ENCODE assay signal across 16 cellular contexts in the genomic region with DNA sequence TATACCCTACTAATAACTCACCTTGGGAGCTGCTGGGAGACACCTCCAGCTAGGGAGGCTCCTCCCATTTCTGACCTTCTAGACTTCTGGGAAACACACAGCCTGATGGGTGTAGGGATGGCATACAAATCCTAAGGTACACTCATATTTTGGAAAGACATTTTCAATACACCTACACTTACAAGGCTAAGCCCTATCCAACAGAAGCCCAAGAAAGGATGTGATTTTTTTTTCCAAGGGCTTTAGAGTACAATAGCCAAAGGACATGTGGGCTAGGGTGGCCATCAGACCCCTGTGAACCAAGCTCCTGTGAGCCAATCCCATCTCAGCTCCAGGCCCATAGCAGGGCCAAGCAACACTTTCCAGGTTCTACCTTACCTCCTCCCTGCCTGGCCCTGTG.
DNase-seq lines count a peak whose midpoint lies in the region; ATAC-seq and TF ChIP-seq lines count a peak whose summit lies in the region.
"Had no signal": no experiment of that assay in that cellular context is flagged by ENCODE, and none has a peak within 500 bp of the region (broad histone marks: within the 10 kb centered on the region; RNA-seq: fewer than 3 reads in every experiment).

No MANE protein-coding gene starts in this region.

- no peak for DNase-seq in activated CD8-positive, alpha-beta T cell treated with anti-CD3 and anti-CD28 coated beads for 36 hours
- DNase-seq in activated CD8-positive, alpha-beta T cell treated with anti-CD3 and anti-CD28 coated beads, Interleukin-2, amount 10 ng/mL, durations not matched to agents 7 days and 5 days, result no peak
- DNase-seq in WTC11 (ENCODE audit: low spot score), result no peak
- no peak for DNase-seq in immature natural killer cell
- DNase-seq in stimulated activated naive B cell treated with anti-CD40 and anti-IgM and Interleukin-4, amounts not matched to agents 10 μg/mL and 1 μg/mL and 100 μg/mL, for 72 hours, result no peak
- no peak for DNase-seq in NCI-H524 (lab: John Stamatoyannopoulos, UW)
- DNase-seq in erythroblast (lab: John Stamatoyannopoulos, UW), result no peak
- DNase-seq in NCI-H2227 treated with DMSO at 0.1 percent for 48 hours (lab: John Stamatoyannopoulos, UW), result no peak
- DNase-seq: CD8-positive, alpha-beta T cell; DMS79; HFFc6; KG1; NCI-H1105 treated with DMSO at 0.1 percent for 48 hours; NCI-H1694; NCI-H2081 treated with DMSO at 0.1 percent for 48 hours; NCI-H524 treated with DMSO at 0.1 percent for 48 hours had no signal

- no peak for TF ChIP-seq POLR2A in erythroblast (IDR thresholded peaks at IDR 0.05; ENCODE audit: low read length)

- peaks cover 47% of the 10 kb centered on the region for H3K36me3 Mint-ChIP-seq in activated CD8-positive, alpha-beta T cell treated with anti-CD3 and anti-CD28 coated beads for 36 hours (ENCODE audit: low read depth)
- peaks cover 49% of the 10 kb centered on the region for H3K36me3 Mint-ChIP-seq in activated CD8-positive, alpha-beta T cell treated with anti-CD3 and anti-CD28 coated beads, Interleukin-2, amount 10 ng/mL, durations not matched to agents 7 days and 5 days (ENCODE audit: low read depth)
- peaks cover 58% of the 10 kb centered on the region for H3K36me3 Mint-ChIP-seq in WTC11
- peaks cover 10 to 30% (median 15%) of the 10 kb centered on the region in 3 donors for H3K36me3 Mint-ChIP-seq in immature natural killer cell
- H3K36me3 Mint-ChIP-seq in stimulated activated naive B cell treated with anti-CD40 and anti-IgM and Interleukin-4, amounts not matched to agents 10 μg/mL and 1 μg/mL and 100 μg/mL, for 72 hours, result peaks cover 49 to 83% of the 10 kb centered on the region in 2 donors

- ATAC-seq in activated CD8-positive, alpha-beta T cell treated with anti-CD3 and anti-CD28 coated beads for 36 hours, result no peak
- no peak for ATAC-seq in activated CD8-positive, alpha-beta T cell treated with anti-CD3 and anti-CD28 coated beads, Interleukin-2, amount 10 ng/mL, durations not matched to agents 7 days and 5 days
- ATAC-seq in WTC11, result no peak
- ATAC-seq in stimulated activated naive B cell treated with anti-CD40 and anti-IgM and Interleukin-4, amounts not matched to agents 10 μg/mL and 1 μg/mL and 100 μg/mL, for 72 hours (replicated peaks), result no peak
- ATAC-seq: CD8-positive, alpha-beta T cell had no signal

- TF ChIP-seq CTCF in activated CD8-positive, alpha-beta T cell treated with anti-CD3 and anti-CD28 coated beads for 36 hours (IDR thresholded peaks at IDR 0.05), result no peak
- TF ChIP-seq CTCF in WTC11 (IDR thresholded peaks at IDR 0.05), result no peak

- H3K27me3 Mint-ChIP-seq in activated CD8-positive, alpha-beta T cell treated with anti-CD3 and anti-CD28 coated beads for 36 hours, result no peaks in the 10 kb centered on the region
- H3K27me3 Mint-ChIP-seq in activated CD8-positive, alpha-beta T cell treated with anti-CD3 and anti-CD28 coated beads, Interleukin-2, amount 10 ng/mL, durations not matched to agents 7 days and 5 days (ENCODE audit: low read depth), result no peaks in the 10 kb centered on the region
- H3K27me3 Mint-ChIP-seq in WTC11 (ENCODE audit: low read depth) (no peaks in the 10 kb centered on the region), immature natural killer cell (ENCODE audit: low read depth in 3 of 3) (peaks cover 3 to 7% (median 5%) of the 10 kb centered on the region in 3 donors)
- H3K27me3 Mint-ChIP-seq in stimulated activated naive B cell treated with anti-CD40 and anti-IgM and Interleukin-4, amounts not matched to agents 10 μg/mL and 1 μg/mL and 100 μg/mL, for 72 hours, result no peaks in the 10 kb centered on the region

- H3K4me3 Mint-ChIP-seq in activated CD8-positive, alpha-beta T cell treated with anti-CD3 and anti-CD28 coated beads for 36 hours, result no peak overlapping the region
- H3K4me3 Mint-ChIP-seq in activated CD8-positive, alpha-beta T cell treated with anti-CD3 and anti-CD28 coated beads, Interleukin-2, amount 10 ng/mL, durations not matched to agents 7 days and 5 days, result no peak overlapping the region
- H3K4me3 Mint-ChIP-seq in WTC11 (no peak overlapping the region), immature natural killer cell (no peak overlapping the region)
- no peak overlapping the region for H3K4me3 Mint-ChIP-seq in stimulated activated naive B cell treated with anti-CD40 and anti-IgM and Interleukin-4, amounts not matched to agents 10 μg/mL and 1 μg/mL and 100 μg/mL, for 72 hours
- H3K4me3 Mint-ChIP-seq: CD8-positive, alpha-beta T cell; HFFc6 had no signal

- POLR2A ChIA-PET in activated CD8-positive, alpha-beta T cell treated with anti-CD3 and anti-CD28 coated beads for 36 hours (lab: Charles Lee), result no interaction called here
- POLR2A ChIA-PET in activated CD8-positive, alpha-beta T cell treated with anti-CD3 and anti-CD28 coated beads, Interleukin-2, amount 10 ng/mL, durations not matched to agents 7 days and 5 days (lab: Charles Lee), result no interaction called here
- POLR2A ChIA-PET in WTC11 (lab: Charles Lee), result no interaction called here

- intact Hi-C loops in activated CD8-positive, alpha-beta T cell treated with anti-CD3 and anti-CD28 coated beads for 36 hours (cut with micrococcal nuclease), result no loop called here

- no peaks in the 10 kb centered on the region for H3K9me3 Mint-ChIP-seq in activated CD8-positive, alpha-beta T cell treated with anti-CD3 and anti-CD28 coated beads for 36 hours
- H3K9me3 Mint-ChIP-seq in activated CD8-positive, alpha-beta T cell treated with anti-CD3 and anti-CD28 coated beads, Interleukin-2, amount 10 ng/mL, durations not matched to agents 7 days and 5 days (ENCODE audit: insufficient read depth), result no peaks in the 10 kb centered on the region
- H3K9me3 Mint-ChIP-seq in WTC11 (no peaks in the 10 kb centered on the region), immature natural killer cell (no peaks in the 10 kb centered on the region)
- H3K9me3 Mint-ChIP-seq in stimulated activated naive B cell treated with anti-CD40 and anti-IgM and Interleukin-4, amounts not matched to agents 10 μg/mL and 1 μg/mL and 100 μg/mL, for 72 hours, result no peaks in the 10 kb centered on the region
- H3K9me3 Mint-ChIP-seq: CD8-positive, alpha-beta T cell; HFFc6 had no signal

- peaks cover 34% of the 10 kb centered on the region for H3K4me1 Mint-ChIP-seq in activated CD8-positive, alpha-beta T cell treated with anti-CD3 and anti-CD28 coated beads for 36 hours (ENCODE audit: low read depth)
- peaks cover 60% of the 10 kb centered on the region for H3K4me1 Mint-ChIP-seq in activated CD8-positive, alpha-beta T cell treated with anti-CD3 and anti-CD28 coated beads, Interleukin-2, amount 10 ng/mL, durations not matched to agents 7 days and 5 days (ENCODE audit: low read depth)
- H3K4me1 Mint-ChIP-seq in WTC11, result peaks cover 13% of the 10 kb centered on the region
- peaks cover 46 to 59% of the 10 kb centered on the region in 2 donors for H3K4me1 Mint-ChIP-seq in immature natural killer cell
- peaks cover 9 to 11% of the 10 kb centered on the region in 2 donors for H3K4me1 Mint-ChIP-seq in stimulated activated naive B cell treated with anti-CD40 and anti-IgM and Interleukin-4, amounts not matched to agents 10 μg/mL and 1 μg/mL and 100 μg/mL, for 72 hours

- H3K27ac Mint-ChIP-seq in activated CD8-positive, alpha-beta T cell treated with anti-CD3 and anti-CD28 coated beads for 36 hours, result peak overlapping the region; percentile 6
- H3K27ac Mint-ChIP-seq in activated CD8-positive, alpha-beta T cell treated with anti-CD3 and anti-CD28 coated beads, Interleukin-2, amount 10 ng/mL, durations not matched to agents 7 days and 5 days, result no peak overlapping the region
- H3K27ac Mint-ChIP-seq in WTC11, result 0 out of 2 replicates have a peak overlapping the region, but pooled peaks have one; percentile 28
- peak overlapping the region in 5 of 6 donors; percentile 47 to 98 (median 73) for H3K27ac Mint-ChIP-seq in immature natural killer cell
- peak overlapping the region; percentile 42 for H3K27ac Mint-ChIP-seq in stimulated activated naive B cell treated with anti-CD40 and anti-IgM and Interleukin-4, amounts not matched to agents 10 μg/mL and 1 μg/mL and 100 μg/mL, for 72 hours
- H3K27ac Mint-ChIP-seq: HFFc6 had no signal

- CTCF ChIA-PET in activated CD8-positive, alpha-beta T cell treated with anti-CD3 and anti-CD28 coated beads for 36 hours (lab: Charles Lee), result interaction anchor here (0.5 kb wide), 1 partner anchor 97 kb away, joined by 4 read pairs; no protein-coding TSS in a partner anchor
- CTCF ChIA-PET in activated CD8-positive, alpha-beta T cell treated with anti-CD3 and anti-CD28 coated beads, Interleukin-2, amount 10 ng/mL, durations not matched to agents 7 days and 5 days (lab: Charles Lee), result no interaction called here
- CTCF ChIA-PET in WTC11 (lab: Charles Lee), result no interaction called here

TF ChIP-seq in WTC11, 78 proteins besides CTCF, POLR2A, EP300 and RAD21:
- TF ChIP-seq TCF7 (CRISPR knock-in tag; IDR thresholded peaks at IDR 0.05; ENCODE audit: low read depth), result no peak
- TF ChIP-seq SP1 (CRISPR knock-in tag; conservative IDR thresholded peaks at IDR 0.05), result no peak
- TF ChIP-seq, protein P1, sequence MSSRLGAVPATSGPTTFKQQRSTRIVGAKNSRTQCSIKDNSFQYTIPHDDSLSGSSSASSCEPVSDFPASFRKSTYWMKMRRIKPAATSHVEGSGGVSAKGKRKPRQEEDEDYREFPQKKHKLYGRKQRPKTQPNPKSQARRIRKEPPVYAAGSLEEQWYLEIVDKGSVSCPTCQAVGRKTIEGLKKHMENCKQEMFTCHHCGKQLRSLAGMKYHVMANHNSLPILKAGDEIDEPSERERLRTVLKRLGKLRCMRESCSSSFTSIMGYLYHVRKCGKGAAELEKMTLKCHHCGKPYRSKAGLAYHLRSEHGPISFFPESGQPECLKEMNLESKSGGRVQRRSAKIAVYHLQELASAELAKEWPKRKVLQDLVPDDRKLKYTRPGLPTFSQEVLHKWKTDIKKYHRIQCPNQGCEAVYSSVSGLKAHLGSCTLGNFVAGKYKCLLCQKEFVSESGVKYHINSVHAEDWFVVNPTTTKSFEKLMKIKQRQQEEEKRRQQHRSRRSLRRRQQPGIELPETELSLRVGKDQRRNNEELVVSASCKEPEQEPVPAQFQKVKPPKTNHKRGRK (CRISPR knock-in tag; IDR thresholded peaks at IDR 0.05; ENCODE audit: borderline replicate concordance), result no peak
- no peak for TF ChIP-seq NR3C1 (CRISPR knock-in tag; conservative IDR thresholded peaks at IDR 0.05; ENCODE audit: low read depth)
- no peak for TF ChIP-seq ZNF671 (CRISPR knock-in tag; IDR thresholded peaks at IDR 0.05)
- TF ChIP-seq, protein P2, sequence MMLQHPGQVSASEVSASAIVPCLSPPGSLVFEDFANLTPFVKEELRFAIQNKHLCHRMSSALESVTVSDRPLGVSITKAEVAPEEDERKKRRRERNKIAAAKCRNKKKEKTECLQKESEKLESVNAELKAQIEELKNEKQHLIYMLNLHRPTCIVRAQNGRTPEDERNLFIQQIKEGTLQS (CRISPR knock-in tag; conservative IDR thresholded peaks at IDR 0.05), result no peak
- no peak for TF ChIP-seq TEAD1 (CRISPR knock-in tag; IDR thresholded peaks at IDR 0.05)
- TF ChIP-seq ATF1 (CRISPR knock-in tag; IDR thresholded peaks at IDR 0.05), result no peak
